In the genomic region with DNA sequence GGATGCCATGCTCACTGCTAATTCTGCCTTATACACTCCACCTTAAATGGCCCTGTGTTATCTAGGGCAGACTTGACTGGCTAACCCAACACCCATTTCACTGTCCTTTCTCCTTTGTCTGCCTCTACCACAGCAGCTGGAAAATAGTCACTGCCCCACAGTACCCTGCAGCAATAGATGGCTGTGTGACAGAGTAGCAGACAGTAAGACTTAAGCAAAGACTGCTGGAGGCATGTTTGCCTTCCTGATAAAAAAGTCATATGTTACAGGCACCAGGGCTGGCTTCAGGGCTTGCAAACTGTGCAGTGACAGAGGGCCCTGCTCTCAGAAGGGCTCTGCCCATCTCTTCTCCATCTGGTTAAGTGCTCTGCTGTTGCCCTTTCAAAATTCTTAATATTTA, we compare ENCODE assay signal across 18 cellular contexts.
"Had no signal": no experiment of that assay in that cellular context is flagged by ENCODE, and none has a peak within 500 bp of the region (broad histone marks: within the 10 kb centered on the region; RNA-seq: fewer than 3 reads in every experiment).

No MANE protein-coding gene starts in this region.

- H3K36me3 Mint-ChIP-seq: IgD-negative memory B cell had no signal

- H3K4me3 Mint-ChIP-seq: IgD-negative memory B cell had no signal

- H3K9ac ChIP-seq: KMS-11 had no signal

- H3K4me3 ChIP-seq: K562, SJSA1, SK-N-MC had no signal

- H3K27ac Mint-ChIP-seq: IgD-negative memory B cell had no signal

- H3K36me3 ChIP-seq: SJSA1 had no signal

- H3K4me2 ChIP-seq: KMS-11 had no signal

- H3K27me3 Mint-ChIP-seq: IgD-negative memory B cell had no signal

- DNase-seq: Kasumi-1, MM.1S, NCI-H1092 treated with DMSO at 0.1 percent for 48 hours, NCI-H1436, NCI-H187, NCI-H2029 treated with DMSO at 0.1 percent for 48 hours, NCI-H2227 treated with DMSO at 0.1 percent for 48 hours, NCI-H526 treated with DMSO at 0.1 percent for 48 hours, NCI-H774, Right ventricle myocardium superior, RPMI8226, SIG-M5 had no signal

- H3K27ac ChIP-seq: HL-60, KMS-11, SJSA1, SK-N-MC had no signal

- H3K9me3 ChIP-seq: SJSA1 had no signal

- H3K4me1 Mint-ChIP-seq: IgD-negative memory B cell had no signal

- ATAC-seq: K562 had no signal

- H3K4me1 ChIP-seq: SJSA1 had no signal
